Comparison of ENCODE assay signal across 17 cellular contexts in genomic region chr12:124278389-124279101, GRCh38. TPM values are rescaled to one million over a fixed set of nuclear protein-coding genes. Genes with fewer than 3 reads are reported as not detected.
A peak's percentile ranks its signal among the peaks of the same experiment; 100 is the strongest.
DNase-seq lines count a peak whose midpoint lies in the region; ATAC-seq and TF ChIP-seq lines count a peak whose summit lies in the region.
"Had no signal": no experiment of that assay in that cellular context is flagged by ENCODE, and none has a peak within 500 bp of the region (broad histone marks: within the 10 kb centered on the region; RNA-seq: fewer than 3 reads in every experiment).

No MANE protein-coding gene starts in this region.

- H3K36me3 Mint-ChIP-seq in brain = no peaks in the 10 kb centered on the region
- no peaks in the 10 kb centered on the region for H3K36me3 Mint-ChIP-seq in activated T-cell treated with anti-CD3 and anti-CD28 coated beads, Interleukin-2, amount 50 U/mL, for 4 hours (ENCODE audit: insufficient read depth)
- no peaks in the 10 kb centered on the region for H3K36me3 Mint-ChIP-seq in activated CD4-positive, alpha-beta T cell treated with anti-CD3 and anti-CD28 coated beads for 36 hours (ENCODE audit: low read depth)
- H3K36me3 Mint-ChIP-seq in MCF 10A (ENCODE audit: insufficient read depth, unreplicated experiment) = no peaks in the 10 kb centered on the region
- H3K36me3 Mint-ChIP-seq: natural killer cell treated with Interleukin-12 subunit alpha and Interleukin-12 subunit beta and Interleukin-15 and Interleukin-18, amount 100 ng/mL, for 72 hours had no signal

- ATAC-seq in activated T-cell treated with anti-CD3 and anti-CD28 coated beads, Interleukin-2, amount 50 U/mL, for 4 hours = no peak
- ATAC-seq in activated CD4-positive, alpha-beta T cell treated with anti-CD3 and anti-CD28 coated beads for 36 hours = no peak
- ATAC-seq: left ventricle myocardium superior had no signal

- H3K27me3 Mint-ChIP-seq in brain (peaks cover 3% of the 10 kb centered on the region), MCF 10A (ENCODE audit: insufficient read depth, unreplicated experiment) (peaks cover 71% of the 10 kb centered on the region)
- H3K27me3 Mint-ChIP-seq in activated T-cell treated with anti-CD3 and anti-CD28 coated beads, Interleukin-2, amount 50 U/mL, for 4 hours (ENCODE audit: low read depth) = peaks cover 32% of the 10 kb centered on the region
- peaks cover 22% of the 10 kb centered on the region for H3K27me3 Mint-ChIP-seq in activated CD4-positive, alpha-beta T cell treated with anti-CD3 and anti-CD28 coated beads for 36 hours

- H3K4me3 Mint-ChIP-seq in brain (peak overlapping the region in 1 of 5 experiments; percentile 45), MCF 10A (ENCODE audit: unreplicated experiment) (no peak overlapping the region)
- H3K4me3 Mint-ChIP-seq in activated T-cell treated with anti-CD3 and anti-CD28 coated beads, Interleukin-2, amount 50 U/mL, for 4 hours = no peak overlapping the region
- no peak overlapping the region for H3K4me3 Mint-ChIP-seq in activated CD4-positive, alpha-beta T cell treated with anti-CD3 and anti-CD28 coated beads for 36 hours
- H3K4me3 Mint-ChIP-seq: natural killer cell treated with Interleukin-12 subunit alpha and Interleukin-12 subunit beta and Interleukin-15 and Interleukin-18, amount 100 ng/mL, for 72 hours had no signal

- POLR2A ChIA-PET in activated CD4-positive, alpha-beta T cell treated with anti-CD3 and anti-CD28 coated beads for 36 hours (lab: Charles Lee) = no interaction called here
- POLR2A ChIA-PET in MCF 10A (lab: Yijun Ruan, JAX) = no interaction called here

- intact Hi-C loops in activated CD4-positive, alpha-beta T cell treated with anti-CD3 and anti-CD28 coated beads for 36 hours (cut with DNase I, micrococcal nuclease) = no loop called here
- intact Hi-C loops in MCF 10A (cut with micrococcal nuclease) = no loop called here

- H3K4me1 Mint-ChIP-seq in brain (peaks cover 27% of the 10 kb centered on the region), MCF 10A (ENCODE audit: insufficient read depth, unreplicated experiment) (no peaks in the 10 kb centered on the region)
- no peaks in the 10 kb centered on the region for H3K4me1 Mint-ChIP-seq in activated T-cell treated with anti-CD3 and anti-CD28 coated beads, Interleukin-2, amount 50 U/mL, for 4 hours (ENCODE audit: low read depth)
- no peaks in the 10 kb centered on the region for H3K4me1 Mint-ChIP-seq in activated CD4-positive, alpha-beta T cell treated with anti-CD3 and anti-CD28 coated beads for 36 hours

- DNase-seq in NCI-H748 (lab: John Stamatoyannopoulos, UW; ENCODE audit: unreplicated experiment) = peak; percentile 72
- no peak for DNase-seq in NCI-H748 treated with DMSO at 0.1 percent for 48 hours (lab: John Stamatoyannopoulos, UW)
- DNase-seq in midbrain (lab: John Stamatoyannopoulos, UW) = peak; percentile 45
- no peak for DNase-seq in activated T-cell treated with anti-CD3 and anti-CD28 coated beads, Interleukin-2, amount 50 U/mL, for 4 hours
- DNase-seq in activated CD4-positive, alpha-beta T cell treated with anti-CD3 and anti-CD28 coated beads for 36 hours = no peak
- DNase-seq in MCF 10A (ENCODE audit: unreplicated experiment) = no peak
- no peak for DNase-seq in NCI-H187 treated with DMSO at 0.1 percent for 48 hours (lab: John Stamatoyannopoulos, UW)
- DNase-seq: activated CD8-positive, alpha-beta memory T cell treated with anti-CD3 and anti-CD28 coated beads for 24 hours; activated naive CD4-positive, alpha-beta T cell treated with Interleukin-2 at 50 U/mL for 16 hours; central memory CD4-positive, alpha-beta T cell; heart right ventricle; left ventricle myocardium superior; small intestine had no signal

- BruUV-seq in MCF 10A (replicated peaks; lab: Mats Ljungman, UMichigan) = no TSS peak

- no peak for TF ChIP-seq CTCF in brain (conservative IDR thresholded peaks at IDR 0.05)
- TF ChIP-seq CTCF in MCF 10A (IDR thresholded peaks at IDR 0.05; ENCODE audit: unreplicated experiment) = no peak

- H3K27ac Mint-ChIP-seq in brain (peak overlapping the region in 3 of 5 experiments; percentile 38 to 87 (median 45)), MCF 10A (ENCODE audit: low read depth, unreplicated experiment) (no peak overlapping the region)
- H3K27ac Mint-ChIP-seq in activated CD4-positive, alpha-beta T cell treated with anti-CD3 and anti-CD28 coated beads for 36 hours = no peak overlapping the region
- H3K27ac Mint-ChIP-seq: natural killer cell treated with Interleukin-12 subunit alpha and Interleukin-12 subunit beta and Interleukin-15 and Interleukin-18, amount 100 ng/mL, for 72 hours had no signal

- H3K9me3 Mint-ChIP-seq in brain (peaks cover 0 to 3% (median 0%) of the 10 kb centered on the region in 5 experiments), MCF 10A (ENCODE audit: unreplicated experiment) (no peaks in the 10 kb centered on the region)
- no peaks in the 10 kb centered on the region for H3K9me3 Mint-ChIP-seq in activated T-cell treated with anti-CD3 and anti-CD28 coated beads, Interleukin-2, amount 50 U/mL, for 4 hours
- H3K9me3 Mint-ChIP-seq in activated CD4-positive, alpha-beta T cell treated with anti-CD3 and anti-CD28 coated beads for 36 hours (ENCODE audit: low read depth) = no peaks in the 10 kb centered on the region
- H3K9me3 Mint-ChIP-seq: natural killer cell treated with Interleukin-12 subunit alpha and Interleukin-12 subunit beta and Interleukin-15 and Interleukin-18, amount 100 ng/mL, for 72 hours had no signal

- CTCF ChIA-PET in activated CD4-positive, alpha-beta T cell treated with anti-CD3 and anti-CD28 coated beads for 36 hours (lab: Charles Lee) = interaction anchor here (0.6 kb wide), 2 partner anchors 64 to 131 kb away, joined by 3 read pairs; no protein-coding TSS in a partner anchor
- CTCF ChIA-PET in MCF 10A (lab: Yijun Ruan, JAX) = no interaction called here

RNA-seq across cellular contexts. Expression of gene RFLNA, which starts 16.3 kb away (rescaled TPM):
- polyA plus RNA-seq in brain (ENCODE audit: insufficient read depth, low read depth, low replicate concordance) = 1.5 TPM
- total RNA-seq in activated T-cell treated with anti-CD3 and anti-CD28 coated beads, Interleukin-2, amount 50 U/mL, for 4 hours = not detected
- total RNA-seq in activated CD4-positive, alpha-beta T cell treated with anti-CD3 and anti-CD28 coated beads for 36 hours = not detected
- not detected in 2 replicates for total RNA-seq in MCF 10A (2022)
- total RNA-seq: A172; natural killer cell treated with Interleukin-12 subunit alpha and Interleukin-12 subunit beta and Interleukin-15 and Interleukin-18, amount 100 ng/mL, for 72 hours; NCI-H460 had no signal

Comparison
In these comparisons a context has a peak if more than half of its experiments do, and no peak if none do; other contexts are left out.
1. DNase-seq: peak in NCI-H748 (single experiment) and midbrain (single experiment); none in NCI-H748 treated with DMSO at 0.1 percent for 48 hours (single experiment), activated T-cell treated with anti-CD3 and anti-CD28 coated beads, Interleukin-2, amount 50 U/mL, for 4 hours (single experiment), activated CD4-positive, alpha-beta T cell treated with anti-CD3 and anti-CD28 coated beads for 36 hours (single experiment), MCF 10A (single experiment) and NCI-H187 treated with DMSO at 0.1 percent for 48 hours (single experiment).
2. H3K27ac Mint-ChIP-seq: peak in brain (3 of 5); none in activated CD4-positive, alpha-beta T cell treated with anti-CD3 and anti-CD28 coated beads for 36 hours (single experiment) and MCF 10A (single experiment).